Comparison of ENCODE assay signal across 8 cellular contexts in genomic region chr17:82449136-82449882, GRCh38. TPM values are rescaled to one million over a fixed set of nuclear protein-coding genes. Genes with fewer than 3 reads are reported as not detected.
A peak's percentile ranks its signal among the peaks of the same experiment; 100 is the strongest.
DNase-seq lines count a peak whose midpoint lies in the region; ATAC-seq and TF ChIP-seq lines count a peak whose summit lies in the region.

No MANE protein-coding gene starts in this region.

- H3K27me3 ChIP-seq in gastroesophageal sphincter: no peaks in the 10 kb centered on the region

- H3K27me3 Mint-ChIP-seq in activated T-cell treated with anti-CD3 and anti-CD28 coated beads, Interleukin-2, amount 50 U/mL, for 24 hours: no peaks in the 10 kb centered on the region

- peaks cover 47% of the 10 kb centered on the region for H3K4me1 Mint-ChIP-seq in activated T-cell treated with anti-CD3 and anti-CD28 coated beads, Interleukin-2, amount 50 U/mL, for 24 hours (ENCODE audit: low read depth)

- peaks cover 0 to 60% (median 19%) of the 10 kb centered on the region in 3 donors for H3K4me1 ChIP-seq in gastroesophageal sphincter

- no peaks in the 10 kb centered on the region for H3K9me3 ChIP-seq in gastroesophageal sphincter

- no peak for TF ChIP-seq EP300 in gastroesophageal sphincter (IDR thresholded peaks at IDR 0.05)

- peak overlapping the region; percentile 97 for H3K27ac Mint-ChIP-seq in activated T-cell treated with anti-CD3 and anti-CD28 coated beads, Interleukin-2, amount 50 U/mL, for 24 hours

- peak overlapping the region in 3 of 4 donors; percentile 88 to 95 (median 91) for H3K27ac ChIP-seq in gastroesophageal sphincter

- TF ChIP-seq POLR2A in gastroesophageal sphincter (IDR thresholded peaks at IDR 0.05): no peak

- no peaks in the 10 kb centered on the region for H3K9me3 Mint-ChIP-seq in activated T-cell treated with anti-CD3 and anti-CD28 coated beads, Interleukin-2, amount 50 U/mL, for 24 hours

- H3K36me3 Mint-ChIP-seq in activated T-cell treated with anti-CD3 and anti-CD28 coated beads, Interleukin-2, amount 50 U/mL, for 24 hours (ENCODE audit: low read depth): peaks cover 55% of the 10 kb centered on the region

- H3K36me3 ChIP-seq in gastroesophageal sphincter: peaks cover 0 to 15% of the 10 kb centered on the region in 2 donors

- peak; percentile 51 for ATAC-seq in GM21825 (IDR thresholded peaks at IDR 0.05; ENCODE audit: unreplicated experiment)
- no peak for ATAC-seq in gastroesophageal sphincter

- H3K4me3 ChIP-seq in gastroesophageal sphincter: peak overlapping the region; percentile 88 to 97

- WGBS in gastroesophageal sphincter (ENCODE audit: low coverage in 1 of 2), 2 donors: 81 to 83% methylated on average over 4 to 6 of the region's 29 CpGs

- peak overlapping the region; percentile 90 for H3K4me3 Mint-ChIP-seq in activated T-cell treated with anti-CD3 and anti-CD28 coated beads, Interleukin-2, amount 50 U/mL, for 24 hours

- no peak for TF ChIP-seq CTCF in gastroesophageal sphincter (IDR thresholded peaks at IDR 0.05)

- DNase-seq in GF-D8 (lab: John Stamatoyannopoulos, UW) (peak; percentile 37), NCI-H1417 (lab: John Stamatoyannopoulos, UW) (peak in 2 of 3 experiments; percentile 73 to 87), SW480 (ENCODE audit: low spot score) (no peak), HuH-7.5 (ENCODE audit: low spot score) (no peak)
- DNase-seq in activated T-cell treated with anti-CD3 and anti-CD28 coated beads, Interleukin-2, amount 50 U/mL, for 24 hours: peak; percentile 79
- DNase-seq in stimulated activated CD4-positive, alpha-beta T cell treated with anti-CD3 and anti-CD28 coated beads, Interleukin-12 subunit alpha, Interleukin-12 subunit beta, amount 100 ng/mL, for 4 hours: peak; percentile 62

RNA-seq across cellular contexts. Expression of gene CYBC1, which starts 1.2 kb away (rescaled TPM):
- 10 to 100 TPM; 53.8 to 78.5 (median 59.4) TPM for total RNA-seq in gastroesophageal sphincter

RNA-seq across cellular contexts. Expression of gene NARF, which starts 9.2 kb away (rescaled TPM):
- total RNA-seq in gastroesophageal sphincter: 10 to 100 TPM; 30.4 to 78.1 (median 44.9) TPM

RNA-seq across cellular contexts. Expression of gene OGFOD3, which starts 30.9 kb away (rescaled TPM):
- total RNA-seq in gastroesophageal sphincter: 10 to 100 TPM; 26.4 to 39.5 (median 28.8) TPM

RNA-seq across cellular contexts. Expression of gene HEXD, which starts 31.2 kb away (rescaled TPM):
- total RNA-seq in gastroesophageal sphincter: 10 to 100 TPM; 13.9 to 31.9 (median 19.1) TPM

Comparison
In these comparisons a context has a peak if more than half of its experiments do, and no peak if none do; other contexts are left out.
1. DNase-seq: peak in GF-D8 (single experiment), NCI-H1417 (2 of 3), activated T-cell treated with anti-CD3 and anti-CD28 coated beads, Interleukin-2, amount 50 U/mL, for 24 hours (single experiment) and stimulated activated CD4-positive, alpha-beta T cell treated with anti-CD3 and anti-CD28 coated beads, Interleukin-12 subunit alpha, Interleukin-12 subunit beta, amount 100 ng/mL, for 4 hours (single experiment); none in SW480 (single experiment) and HuH-7.5 (single experiment).